ENCODE assay signal across 12 cellular contexts in genomic region chr9:106799146-106799545, GRCh38.
DNase-seq lines count a peak whose midpoint lies in the region; TF ChIP-seq lines count a peak whose summit lies in the region.
"Had no signal": no experiment of that assay in that cellular context is flagged by ENCODE, and none has a peak within 500 bp of the region (broad histone marks: within the 10 kb centered on the region; RNA-seq: fewer than 3 reads in every experiment).

No MANE protein-coding gene starts in this region.

- H3K9me3 Mint-ChIP-seq in neural progenitor cell: no peaks in the 10 kb centered on the region

- H3K4me2 ChIP-seq in skeletal muscle satellite cell (ENCODE audit: low read length): peak overlapping the region; percentile 37
- no peak overlapping the region for H3K4me2 ChIP-seq in neural progenitor cell

- DNase-seq in H4 (ENCODE audit: low spot score): peak; percentile 54
- peak; percentile 18 for DNase-seq in amniotic stem cell (lab: John Stamatoyannopoulos, UW)
- DNase-seq in glomerular visceral epithelial cell (ENCODE audit: extremely low spot score): peak; percentile 86
- no peak for DNase-seq in neural progenitor cell (ENCODE audit: low spot score)
- no peak for DNase-seq in iPS-NIHi11 (ENCODE audit: low spot score)
- no peak for DNase-seq in NOMO-1 treated with DMSO at 0.1 percent for 48 hours (lab: John Stamatoyannopoulos, UW; ENCODE audit: unreplicated experiment)
- no peak for DNase-seq in testis
- DNase-seq: effector CD4-positive, alpha-beta T cell; small intestine had no signal

- H3K4me1 Mint-ChIP-seq in neural progenitor cell: peaks cover 14% of the 10 kb centered on the region

- H3K4me3 ChIP-seq in skeletal muscle satellite cell (ENCODE audit: low read length) (no peak overlapping the region), neural progenitor cell (no peak overlapping the region), testis (no peak overlapping the region)
- H3K4me3 ChIP-seq: lung had no signal

- H3K79me2 ChIP-seq in neural progenitor cell (ENCODE audit: low read depth): no peaks in the 10 kb centered on the region

- H3K27me3 ChIP-seq in skeletal muscle satellite cell (ENCODE audit: control insufficient read depth, insufficient read depth, low read length) (no peaks in the 10 kb centered on the region), neural progenitor cell (no peaks in the 10 kb centered on the region), testis (no peaks in the 10 kb centered on the region)

- H3K36me3 ChIP-seq in skeletal muscle satellite cell (ENCODE audit: insufficient read depth, low read length) (no peaks in the 10 kb centered on the region), neural progenitor cell (no peaks in the 10 kb centered on the region), testis (ENCODE audit: low read depth, missing control alignments) (no peaks in the 10 kb centered on the region)

- H3K27ac ChIP-seq in neural progenitor cell (no peak overlapping the region), testis (no peak overlapping the region)

- no peaks in the 10 kb centered on the region for H4K20me1 ChIP-seq in neural progenitor cell (ENCODE audit: low read depth)

- intact Hi-C loops in testis (cut with DNase I; ENCODE audit: low total_unique reads): no loop called here

- H3K4me1 ChIP-seq in skeletal muscle satellite cell (ENCODE audit: control insufficient read depth, insufficient read depth, low read length) (peaks cover 28% of the 10 kb centered on the region), neural progenitor cell (peaks cover 9% of the 10 kb centered on the region), testis (no peaks in the 10 kb centered on the region)

- no peak overlapping the region for H3K27ac Mint-ChIP-seq in neural progenitor cell
- H3K27ac Mint-ChIP-seq: stimulated activated naive CD8-positive, alpha-beta T cell treated with anti-CD3 and anti-CD28 coated beads, Interleukin-15, Interleukin-2, amounts not matched to agents 100 ng/mL and 50 ng/mL, for 24 hours had no signal

- no peak for TF ChIP-seq CTCF in neural progenitor cell (IDR thresholded peaks at IDR 0.05)
- no peak for TF ChIP-seq CTCF in testis (IDR thresholded peaks at IDR 0.05)

- TF ChIP-seq POLR2A in testis (IDR thresholded peaks at IDR 0.05): no peak

- 59 to 70% methylated on average over 4 of the region's 4 CpGs for WGBS in testis, 2 donors

- no peaks in the 10 kb centered on the region for H3K9me3 ChIP-seq in skeletal muscle satellite cell (replicated peaks; ENCODE audit: low read length)
- H3K9me3 ChIP-seq in neural progenitor cell (ENCODE audit: low read depth): no peaks in the 10 kb centered on the region
- H3K9me3 ChIP-seq in testis: no peaks in the 10 kb centered on the region

- no peak overlapping the region for H3K4me3 Mint-ChIP-seq in neural progenitor cell
- H3K4me3 Mint-ChIP-seq: stimulated activated naive CD8-positive, alpha-beta T cell treated with anti-CD3 and anti-CD28 coated beads, Interleukin-15, Interleukin-2, amounts not matched to agents 100 ng/mL and 50 ng/mL, for 24 hours had no signal

- peaks cover 2% of the 10 kb centered on the region for H3K27me3 Mint-ChIP-seq in neural progenitor cell (ENCODE audit: insufficient read depth, low read depth)
- H3K27me3 Mint-ChIP-seq: stimulated activated naive CD8-positive, alpha-beta T cell treated with anti-CD3 and anti-CD28 coated beads, Interleukin-15, Interleukin-2, amounts not matched to agents 100 ng/mL and 50 ng/mL, for 24 hours had no signal

- H3K9ac ChIP-seq in skeletal muscle satellite cell (ENCODE audit: low read depth, low read length) (peak overlapping the region; percentile 19), neural progenitor cell (no peak overlapping the region)

- H3K36me3 Mint-ChIP-seq in neural progenitor cell: no peaks in the 10 kb centered on the region

- H3F3A ChIP-seq in neural progenitor cell (ENCODE audit: low read depth): no peaks in the 10 kb centered on the region

- H2AFZ ChIP-seq in neural progenitor cell (replicated peaks): no peak overlapping the region

Comparison
In these comparisons a context has a peak if more than half of its experiments do, and no peak if none do; other contexts are left out.
1. DNase-seq: peak in H4 (single experiment), amniotic stem cell (single experiment) and glomerular visceral epithelial cell (single experiment); none in neural progenitor cell (single experiment), iPS-NIHi11 (single experiment), NOMO-1 treated with DMSO at 0.1 percent for 48 hours (single experiment) and testis (single experiment).